33 cellular contexts compared by ENCODE assay signal in genomic region chr10:122713091-122713885, GRCh38. TPM values are rescaled to one million over a fixed set of nuclear protein-coding genes. Genes with fewer than 3 reads are reported as not detected.
"Had no signal": no experiment of that assay in that cellular context is flagged by ENCODE, and none has a peak within 500 bp of the region (broad histone marks: within the 10 kb centered on the region; RNA-seq: fewer than 3 reads in every experiment).

No MANE protein-coding gene starts in this region.

- H3K4me3 ChIP-seq: body of pancreas had no signal

- H3K27me3 ChIP-seq: body of pancreas had no signal

- H3K4me2 ChIP-seq: SK-N-SH had no signal

- ATAC-seq: activated CD4-positive, alpha-beta T cell treated with anti-CD3 and anti-CD28 coated beads for 36 hours; activated CD8-positive, alpha-beta T cell treated with anti-CD3 and anti-CD28 coated beads for 36 hours; activated T-cell treated with anti-CD3 and anti-CD28 coated beads, Interleukin-2, amount 50 U/mL, for 72 hours; body of pancreas; Panc1; Right ventricle myocardium inferior had no signal

- DNase-seq: activated CD4-positive, alpha-beta T cell treated with anti-CD3 and anti-CD28 coated beads for 36 hours; activated CD8-positive, alpha-beta memory T cell treated with anti-CD3 and anti-CD28 coated beads, Interleukin-2, amount 50 U/mL, for 4 hours; activated CD8-positive, alpha-beta T cell treated with anti-CD3 and anti-CD28 coated beads for 36 hours; activated gamma-delta T cell treated with Interleukin-2 at 50 U/mL for 16 hours; activated naive CD4-positive, alpha-beta T cell treated with anti-CD3 and anti-CD28 coated beads, Interleukin-2, amount 10 ng/mL, durations not matched to agents 7 days and 5 days; activated naive CD8-positive, alpha-beta T cell treated with anti-CD3 and anti-CD28 coated beads for 36 hours; activated T-cell treated with anti-CD3 and anti-CD28 coated beads, Interleukin-2, amount 50 U/mL, for 72 hours; aorta; body of pancreas; central memory CD4-positive, alpha-beta T cell; Karpas-422; MM.1S; NCI-H1048; NCI-H1417; NCI-H1694; NCI-H2029; NCI-H2107; NCI-H2171 treated with DMSO at 0.1 percent for 48 hours; NCI-H226; NCI-H526 treated with DMSO at 0.1 percent for 48 hours; NCI-H82; RPMI8226; SK-N-SH; T-helper 1 cell; WERI-Rb-1 had no signal

- H3K27ac ChIP-seq: body of pancreas, WERI-Rb-1 had no signal

- H3K36me3 ChIP-seq: WERI-Rb-1 had no signal

- H3K9me3 ChIP-seq: body of pancreas, SK-N-SH had no signal

- H3K9ac ChIP-seq: SK-N-SH had no signal

RNA-seq across cellular contexts. Expression of gene C10orf120, which starts 13.6 kb away (rescaled TPM):
- total RNA-seq: activated CD4-positive, alpha-beta T cell treated with anti-CD3 and anti-CD28 coated beads for 36 hours; activated CD8-positive, alpha-beta T cell treated with anti-CD3 and anti-CD28 coated beads for 36 hours; activated naive CD8-positive, alpha-beta T cell treated with anti-CD3 and anti-CD28 coated beads for 36 hours; activated T-cell treated with anti-CD3 and anti-CD28 coated beads, Interleukin-2, amount 50 U/mL, for 72 hours; activated T-helper 2 cell treated with anti-CD3 and anti-CD28 coated beads, Interferon-gamma antibody, Interleukin-2, Interleukin-4, amounts not matched to agents 10 μg/mL and 5 μg/mL and 100 μg/mL, durations not matched to agents 14 hours and 24 hours and 36 hours; aorta; body of pancreas; bronchial epithelial cell; chondrocyte; NCI-H460; OCI-LY7; Right ventricle myocardium inferior; T-helper 2 cell treated with Interferon-gamma antibody and Interleukin-4, amounts not matched to agents 100 ng/mL and 5 ng/mL, for 36 hours had no signal
- polyA plus RNA-seq: aorta, SK-N-SH had no signal
